Comparison of ENCODE assay signal across 20 cellular contexts in genomic region chr7:49635800-49636199, GRCh38.
DNase-seq lines count a peak whose midpoint lies in the region; ATAC-seq and TF ChIP-seq lines count a peak whose summit lies in the region.
"Had no signal": no experiment of that assay in that cellular context is flagged by ENCODE, and none has a peak within 500 bp of the region (broad histone marks: within the 10 kb centered on the region; RNA-seq: fewer than 3 reads in every experiment).

No MANE protein-coding gene starts in this region.

- DNase-seq in Jurkat, Clone E6-1 (ENCODE audit: low read depth, low spot score): peak; percentile 23
- DNase-seq in WTC11 (ENCODE audit: low spot score) (no peak), ovary (no peak), GM23248 (no peak), SIG-M5 (lab: John Stamatoyannopoulos, UW) (no peak), KBM-7 (no peak)
- DNase-seq: activated CD4-positive, alpha-beta T cell treated with anti-CD3 and anti-CD28 coated beads for 48 hours; activated effector memory CD4-positive, alpha-beta T cell treated with Interleukin-2 at 50 U/mL for 16 hours; COR-L47; effector CD8-positive, alpha-beta T cell; kidney; mesenchymal stem cell; NCI-H2171 treated with DMSO at 0.1 percent for 48 hours had no signal

- H3K79me2 ChIP-seq in GM23248 (ENCODE audit: insufficient read depth): no peaks in the 10 kb centered on the region
- H3K79me2 ChIP-seq: hepatocyte had no signal

- H4K20me1 ChIP-seq in GM23248 (ENCODE audit: insufficient read depth): no peaks in the 10 kb centered on the region

- no peak overlapping the region for H3K9ac ChIP-seq in GM23248

- TF ChIP-seq EP300 in ovary (IDR thresholded peaks at IDR 0.05): no peak

- ATAC-seq in WTC11: peak; percentile 39; the same call in 1 of the 2 replicates

- H3K27me3 ChIP-seq in ovary (no peaks in the 10 kb centered on the region), GM23248 (replicated peaks; ENCODE audit: insufficient read depth) (no peaks in the 10 kb centered on the region)
- H3K27me3 ChIP-seq: hepatocyte had no signal

- TF ChIP-seq CTCF in C4-2B (conservative IDR thresholded peaks at IDR 0.05) (peak; percentile 30), GM12873 (IDR thresholded peaks at IDR 0.05; ENCODE audit: insufficient read depth, low read depth, low read length, missing control alignments) (peak; percentile 24), WTC11 (IDR thresholded peaks at IDR 0.05) (no peak), ovary (IDR thresholded peaks at IDR 0.05) (no peak)

- H3K9me3 Mint-ChIP-seq in WTC11: peaks cover 16% of the 10 kb centered on the region
- H3K9me3 Mint-ChIP-seq: nephron had no signal

- peaks cover 1% of the 10 kb centered on the region; the same call in 1 of the 2 replicates for H3K4me1 Mint-ChIP-seq in WTC11
- H3K4me1 Mint-ChIP-seq: IgD-negative memory B cell had no signal

- no peak overlapping the region for H3K4me3 ChIP-seq in Jurkat, Clone E6-1 (ENCODE audit: low read length)
- H3K4me3 ChIP-seq in ovary (no peak overlapping the region), GM23248 (no peak overlapping the region)
- H3K4me3 ChIP-seq: hepatocyte, smooth muscle cell, thoracic aorta had no signal

- H3K27me3 Mint-ChIP-seq in WTC11 (ENCODE audit: low read depth): no peaks in the 10 kb centered on the region
- H3K27me3 Mint-ChIP-seq: IgD-negative memory B cell had no signal

- H3K27ac Mint-ChIP-seq in WTC11: no peak overlapping the region
- H3K27ac Mint-ChIP-seq: IgD-negative memory B cell, nephron had no signal

- no peak overlapping the region for H3K4me2 ChIP-seq in GM23248 (ENCODE audit: unreplicated experiment)
- H3K4me2 ChIP-seq: hepatocyte, smooth muscle cell had no signal

- no peaks in the 10 kb centered on the region for H3F3A ChIP-seq in GM23248 (ENCODE audit: insufficient read depth)

- no peak overlapping the region for H2AFZ ChIP-seq in GM23248
- H2AFZ ChIP-seq: hepatocyte had no signal

- CTCF ChIA-PET in WTC11 (lab: Charles Lee): interaction anchor here (0.5 to 1.0 kb wide), 5 partner anchors 9 to 149 kb away, joined by 3 to 4 read pairs (median 3); no protein-coding TSS in a partner anchor

- WGBS in ovary, 3 donors: 86 to 91% (median 89%) methylated on average over 1 of the region's 1 CpG
- WGBS in GM23248 (ENCODE audit: low coverage in 1 of 2, low lambda C conversion rate in 2 of 2, missing lambda C conversion rate in 2 of 2), 2 experiments: 5 to 15% methylated on average over 1 of the region's 1 CpG

- in situ Hi-C loops in GM23248 (cut with MboI): no loop called here
- in situ Hi-C loops in KBM-7 (cut with MboI; ENCODE audit: low pct_unique_long_range_greater_than_20kb, low sequenced_read_pairs): no loop called here

- H3K9me3 ChIP-seq in ovary (no peaks in the 10 kb centered on the region), GM23248 (ENCODE audit: low read depth) (no peaks in the 10 kb centered on the region)
- H3K9me3 ChIP-seq: thoracic aorta had no signal

- H3K4me3 Mint-ChIP-seq in WTC11: no peak overlapping the region
- H3K4me3 Mint-ChIP-seq: IgD-negative memory B cell, nephron had no signal

- no peaks in the 10 kb centered on the region for H3K9me2 ChIP-seq in GM23248 (ENCODE audit: insufficient read depth)

- intact Hi-C loops in ovary (cut with DNase I): no loop called here

- no peaks in the 10 kb centered on the region; the same call in 1 of the 2 replicates for H3K36me3 Mint-ChIP-seq in WTC11
- H3K36me3 Mint-ChIP-seq: IgD-negative memory B cell had no signal

- POLR2A ChIA-PET in WTC11 (lab: Charles Lee): no interaction called here

- peaks cover 7% of the 10 kb centered on the region for H3K4me1 ChIP-seq in ovary (ENCODE audit: insufficient read depth)
- H3K4me1 ChIP-seq in GM23248 (ENCODE audit: insufficient read depth): no peaks in the 10 kb centered on the region

- no peaks in the 10 kb centered on the region for H3K36me3 ChIP-seq in ovary
- H3K36me3 ChIP-seq in GM23248 (ENCODE audit: low read depth): no peaks in the 10 kb centered on the region
- H3K36me3 ChIP-seq: thoracic aorta had no signal

- H3K27ac ChIP-seq in C4-2B (no peak overlapping the region), ovary (no peak overlapping the region), GM23248 (no peak overlapping the region)
- H3K27ac ChIP-seq: hepatocyte, thoracic aorta had no signal

- no peak for TF ChIP-seq POLR2A in ovary (IDR thresholded peaks at IDR 0.05)

TF ChIP-seq in WTC11, 78 proteins besides CTCF, POLR2A, EP300 and RAD21 (continues in another document):
- TF ChIP-seq ZNF317 (CRISPR knock-in tag; IDR thresholded peaks at IDR 0.05; ENCODE audit: borderline replicate concordance, low read depth): no peak
- TF ChIP-seq, protein P1, sequence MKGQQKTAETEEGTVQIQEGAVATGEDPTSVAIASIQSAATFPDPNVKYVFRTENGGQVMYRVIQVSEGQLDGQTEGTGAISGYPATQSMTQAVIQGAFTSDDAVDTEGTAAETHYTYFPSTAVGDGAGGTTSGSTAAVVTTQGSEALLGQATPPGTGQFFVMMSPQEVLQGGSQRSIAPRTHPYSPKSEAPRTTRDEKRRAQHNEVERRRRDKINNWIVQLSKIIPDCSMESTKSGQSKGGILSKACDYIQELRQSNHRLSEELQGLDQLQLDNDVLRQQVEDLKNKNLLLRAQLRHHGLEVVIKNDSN (CRISPR knock-in tag; IDR thresholded peaks at IDR 0.05): no peak
- no peak for TF ChIP-seq STAT6 (CRISPR knock-in tag; conservative IDR thresholded peaks at IDR 0.05; ENCODE audit: low read depth)
- TF ChIP-seq NFYB (CRISPR knock-in tag; conservative IDR thresholded peaks at IDR 0.05; ENCODE audit: low read depth): no peak
- no peak for TF ChIP-seq GRHL2 (CRISPR knock-in tag; IDR thresholded peaks at IDR 0.05; ENCODE audit: insufficient replicate concordance, severe bottlenecking)
- TF ChIP-seq AR (CRISPR knock-in tag; IDR thresholded peaks at IDR 0.05): no peak
- TF ChIP-seq, protein P2, sequence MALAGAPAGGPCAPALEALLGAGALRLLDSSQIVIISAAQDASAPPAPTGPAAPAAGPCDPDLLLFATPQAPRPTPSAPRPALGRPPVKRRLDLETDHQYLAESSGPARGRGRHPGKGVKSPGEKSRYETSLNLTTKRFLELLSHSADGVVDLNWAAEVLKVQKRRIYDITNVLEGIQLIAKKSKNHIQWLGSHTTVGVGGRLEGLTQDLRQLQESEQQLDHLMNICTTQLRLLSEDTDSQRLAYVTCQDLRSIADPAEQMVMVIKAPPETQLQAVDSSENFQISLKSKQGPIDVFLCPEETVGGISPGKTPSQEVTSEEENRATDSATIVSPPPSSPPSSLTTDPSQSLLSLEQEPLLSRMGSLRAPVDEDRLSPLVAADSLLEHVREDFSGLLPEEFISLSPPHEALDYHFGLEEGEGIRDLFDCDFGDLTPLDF (CRISPR knock-in tag; IDR thresholded peaks at IDR 0.05): no peak
- no peak for TF ChIP-seq CDX4 (CRISPR knock-in tag; IDR thresholded peaks at IDR 0.05; ENCODE audit: borderline replicate concordance)

Comparison
In these comparisons a context has a peak if more than half of its experiments do, and no peak if none do; other contexts are left out.
1. CTCF ChIP-seq: peak in C4-2B (single experiment) and GM12873 (single experiment); none in WTC11 (single experiment) and ovary (0 of 3).